1 cellular context compared by ENCODE assay signal in the genomic region with DNA sequence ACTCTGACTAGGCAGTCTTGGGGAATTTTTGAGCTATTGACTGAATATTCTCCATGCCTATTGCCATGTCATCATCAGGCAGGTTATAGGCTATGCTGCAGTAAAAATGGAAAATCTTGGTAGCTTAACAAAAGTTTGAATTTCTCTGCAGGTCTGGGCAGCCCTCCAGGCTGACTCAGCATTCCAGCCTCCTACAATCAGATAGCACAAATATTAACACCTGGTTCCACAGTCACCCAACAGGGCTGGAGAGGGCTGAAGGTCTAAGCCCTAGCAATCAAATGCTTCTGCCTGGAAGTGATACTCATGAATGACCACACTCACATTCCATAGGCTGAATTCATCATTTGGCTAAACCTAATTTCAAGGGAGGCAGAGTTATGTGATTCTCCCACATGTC.
TF ChIP-seq lines count a peak whose summit lies in the region.

No MANE protein-coding gene starts in this region.

TF ChIP-seq in A549, 52 proteins besides CTCF, POLR2A, EP300 and RAD21 (continued from another document):
- TF ChIP-seq, protein P1, sequence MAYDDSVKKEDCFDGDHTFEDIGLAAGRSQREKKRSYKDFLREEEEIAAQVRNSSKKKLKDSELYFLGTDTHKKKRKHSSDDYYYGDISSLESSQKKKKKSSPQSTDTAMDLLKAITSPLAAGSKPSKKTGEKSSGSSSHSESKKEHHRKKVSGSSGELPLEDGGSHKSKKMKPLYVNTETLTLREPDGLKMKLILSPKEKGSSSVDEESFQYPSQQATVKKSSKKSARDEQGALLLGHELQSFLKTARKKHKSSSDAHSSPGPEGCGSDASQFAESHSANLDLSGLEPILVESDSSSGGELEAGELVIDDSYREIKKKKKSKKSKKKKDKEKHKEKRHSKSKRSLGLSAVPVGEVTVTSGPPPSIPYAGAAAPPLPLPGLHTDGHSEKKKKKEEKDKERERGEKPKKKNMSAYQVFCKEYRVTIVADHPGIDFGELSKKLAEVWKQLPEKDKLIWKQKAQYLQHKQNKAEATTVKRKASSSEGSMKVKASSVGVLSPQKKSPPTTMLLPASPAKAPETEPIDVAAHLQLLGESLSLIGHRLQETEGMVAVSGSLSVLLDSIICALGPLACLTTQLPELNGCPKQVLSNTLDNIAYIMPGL (CRISPR knock-in tag; IDR thresholded peaks at IDR 0.05; ENCODE audit: borderline replicate concordance): no peak
- TF ChIP-seq CHD4 (IDR thresholded peaks at IDR 0.05; ENCODE audit: borderline replicate concordance) (no peak), CEBPB (IDR thresholded peaks at IDR 0.05) (peak in 1 of 2 experiments; percentile 29; a peak in 1 of 4 replicates), NFE2L2 (conservative IDR thresholded peaks at IDR 0.05; ENCODE audit: low read length) (no peak), PHF8 (IDR thresholded peaks at IDR 0.05; ENCODE audit: borderline replicate concordance, low read depth) (no peak), KDM1A (IDR thresholded peaks at IDR 0.05; ENCODE audit: low read depth) (no peak), HOXB5 (CRISPR knock-in tag; IDR thresholded peaks at IDR 0.05) (no peak), MAFK (IDR thresholded peaks at IDR 0.05; ENCODE audit: partially characterized antibody) (peak; percentile 96), TP53 (CRISPR knock-in tag; IDR thresholded peaks at IDR 0.05) (no peak), ZSCAN20 (CRISPR knock-in tag; IDR thresholded peaks at IDR 0.05) (no peak), FOSL2 (IDR thresholded peaks at IDR 0.05) (peak; percentile 33; the same call in 1 of the 2 replicates), FOSL2 (CRISPR knock-in tag; IDR thresholded peaks at IDR 0.05) (0 out of 2 replicates have a peak, but pooled peaks have one; percentile 4), EHF (CRISPR knock-in tag; IDR thresholded peaks at IDR 0.05) (no peak), NPAS2 (CRISPR knock-in tag; IDR thresholded peaks at IDR 0.05; ENCODE audit: borderline replicate concordance) (no peak), ZC3H11A (IDR thresholded peaks at IDR 0.05) (no peak), ATOH8 (CRISPR knock-in tag; IDR thresholded peaks at IDR 0.05; ENCODE audit: low read depth) (no peak), HDAC2 (IDR thresholded peaks at IDR 0.05) (no peak), POLR2AphosphoS2 (conservative IDR thresholded peaks at IDR 0.05; ENCODE audit: low read length) (no peak), ESRRA (IDR thresholded peaks at IDR 0.05; ENCODE audit: borderline replicate concordance, low read length) (no peak), HOXA7 (CRISPR knock-in tag; IDR thresholded peaks at IDR 0.05) (no peak), ZFP36 (IDR thresholded peaks at IDR 0.05; ENCODE audit: borderline replicate concordance, partially characterized antibody) (no peak), NR3C1 (IDR thresholded peaks at IDR 0.05) (no peak)
- TF ChIP-seq, protein P2, sequence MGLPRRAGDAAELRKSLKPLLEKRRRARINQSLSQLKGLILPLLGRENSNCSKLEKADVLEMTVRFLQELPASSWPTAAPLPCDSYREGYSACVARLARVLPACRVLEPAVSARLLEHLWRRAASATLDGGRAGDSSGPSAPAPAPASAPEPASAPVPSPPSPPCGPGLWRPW (IDR thresholded peaks at IDR 0.05): no peak
- TF ChIP-seq, protein P3, sequence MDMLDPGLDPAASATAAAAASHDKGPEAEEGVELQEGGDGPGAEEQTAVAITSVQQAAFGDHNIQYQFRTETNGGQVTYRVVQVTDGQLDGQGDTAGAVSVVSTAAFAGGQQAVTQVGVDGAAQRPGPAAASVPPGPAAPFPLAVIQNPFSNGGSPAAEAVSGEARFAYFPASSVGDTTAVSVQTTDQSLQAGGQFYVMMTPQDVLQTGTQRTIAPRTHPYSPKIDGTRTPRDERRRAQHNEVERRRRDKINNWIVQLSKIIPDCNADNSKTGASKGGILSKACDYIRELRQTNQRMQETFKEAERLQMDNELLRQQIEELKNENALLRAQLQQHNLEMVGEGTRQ (IDR thresholded peaks at IDR 0.05): no peak
TF ChIP-seq in A549: peak in this region for 6.
